In the genomic region with DNA sequence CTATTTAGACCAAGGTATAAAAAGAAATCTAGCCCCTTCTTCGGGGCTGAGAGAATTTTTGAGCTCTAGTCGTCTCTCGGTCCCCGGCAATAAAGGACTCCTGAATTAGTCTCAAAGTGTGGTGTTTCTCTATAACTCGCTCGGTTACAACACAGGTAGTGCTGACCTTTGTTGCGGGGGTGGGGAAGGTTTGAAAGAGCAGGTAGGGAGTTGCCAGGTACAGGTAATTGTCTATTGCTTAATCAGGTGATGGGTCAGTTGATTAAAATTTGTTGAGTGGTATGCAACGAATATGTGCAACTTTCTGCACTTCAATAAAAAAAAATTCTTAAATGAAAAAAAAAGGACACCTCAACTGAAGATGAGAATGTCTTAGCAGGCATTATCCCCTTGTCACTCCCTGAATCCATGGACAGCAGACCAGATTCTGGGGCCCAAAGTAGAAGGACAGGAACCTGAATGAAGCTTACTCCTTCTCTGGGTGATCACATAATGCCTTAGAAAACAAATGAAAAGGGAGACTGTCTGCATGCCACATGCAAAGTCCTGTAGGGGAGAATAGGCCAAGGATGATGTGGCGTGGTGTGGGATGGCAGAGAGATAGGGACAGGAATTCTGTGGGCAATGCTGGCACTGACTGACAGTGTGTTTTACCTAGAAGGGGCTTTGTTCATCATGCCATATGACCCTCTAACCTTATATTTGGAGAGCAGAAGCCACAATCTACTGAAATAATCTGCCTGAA, we compare ENCODE assay signal across 27 cellular contexts.
DNase-seq lines count a peak whose midpoint lies in the region; ATAC-seq, FAIRE-seq and TF ChIP-seq lines count a peak whose summit lies in the region.
"Had no signal": no experiment of that assay in that cellular context is flagged by ENCODE, and none has a peak within 500 bp of the region (broad histone marks: within the 10 kb centered on the region; RNA-seq: fewer than 3 reads in every experiment).

No MANE protein-coding gene starts in this region.

- peaks cover 29% of the 10 kb centered on the region for H3K4me1 Mint-ChIP-seq in Caco-2 (ENCODE audit: low read depth, unreplicated experiment)
- H3K4me1 Mint-ChIP-seq in activated naive CD8-positive, alpha-beta T cell treated with anti-CD3 and anti-CD28 coated beads, Interleukin-2, amount 50 U/mL, for 24 hours = peaks cover 8% of the 10 kb centered on the region
- H3K4me1 Mint-ChIP-seq: CD14-positive monocyte; CD8-positive, alpha-beta memory T cell had no signal

- CTCF ChIA-PET in Caco-2 (lab: Charles Lee) = no interaction called here
- CTCF ChIA-PET in HepG2 (lab: Yijun Ruan, JAX; ENCODE audit: low intra/inter-chr PET ratio, low total read pairs) = no interaction called here

- TF ChIP-seq EP300 in HepG2 (IDR thresholded peaks at IDR 0.05; ENCODE audit: low read depth in 2 of 2, low read length in 2 of 2) (no peak), HepG2 (CRISPR knock-in tag; IDR thresholded peaks at IDR 0.05; ENCODE audit: borderline replicate concordance) (no peak)

- peak overlapping the region; percentile 41 for H3K27ac ChIP-seq in colonic mucosa
- no peak overlapping the region for H3K27ac ChIP-seq in HepG2 (ENCODE audit: extremely low read length, insufficient read depth, low read length)
- H3K27ac ChIP-seq in mucosa of rectum (ENCODE audit: low read depth in 2 of 2, low read length in 2 of 2) = peak overlapping the region; percentile 66 to 72
- H3K27ac ChIP-seq: RWPE1 had no signal

- intact Hi-C loops in Caco-2 (cut with micrococcal nuclease; ENCODE audit: unreplicated experiment) = no loop called here
- intact Hi-C loops in colonic mucosa (cut with DNase I) = no loop called here
- intact Hi-C loops in HepG2 (cut with micrococcal nuclease; ENCODE audit: unreplicated experiment) = no loop called here

- no peak overlapping the region for H2AFZ ChIP-seq in HepG2 (ENCODE audit: low read length)

- no peak for FAIRE-seq in HepG2 (lab: Jason Lieb, UNC)
- FAIRE-seq: G401.6 had no signal

- POLR2A ChIA-PET in Caco-2 (lab: Charles Lee) = no interaction called here
- POLR2A ChIA-PET in HepG2 (lab: Yijun Ruan, JAX) = interaction anchor here (0.6 kb wide), 1 partner anchor 428 kb away, joined by 3 read pairs; no protein-coding TSS in a partner anchor

- TF ChIP-seq RAD21 in HepG2 (CRISPR knock-in tag; IDR thresholded peaks at IDR 0.05) = no peak

- no peaks in the 10 kb centered on the region for H4K20me1 ChIP-seq in HepG2 (ENCODE audit: insufficient read depth, low read length)

- no peaks in the 10 kb centered on the region for H3K27me3 Mint-ChIP-seq in Caco-2 (ENCODE audit: insufficient read depth, unreplicated experiment)
- peaks cover 5% of the 10 kb centered on the region for H3K27me3 Mint-ChIP-seq in activated naive CD8-positive, alpha-beta T cell treated with anti-CD3 and anti-CD28 coated beads, Interleukin-2, amount 50 U/mL, for 24 hours

- in situ Hi-C loops in HepG2 (cut with HindIII; ENCODE audit: extremely low pct_ligation_motif_present, low pct_unique_long_range_greater_than_20kb) = no loop called here

- peaks cover 23% of the 10 kb centered on the region for H3K9me3 Mint-ChIP-seq in Caco-2 (ENCODE audit: unreplicated experiment)
- peaks cover 7% of the 10 kb centered on the region for H3K9me3 Mint-ChIP-seq in activated naive CD8-positive, alpha-beta T cell treated with anti-CD3 and anti-CD28 coated beads, Interleukin-2, amount 50 U/mL, for 24 hours
- H3K9me3 Mint-ChIP-seq in activated naive CD4-positive, alpha-beta T cell treated with anti-CD3 and anti-CD28 coated beads, Interleukin-2, amount 50 U/mL, for 72 hours = peaks cover 7 to 8% of the 10 kb centered on the region in 2 donors

- no TSS peak for BruUV-seq in Caco-2 (replicated peaks; lab: Mats Ljungman, UMichigan)
- BruUV-seq in HepG2 (replicated peaks; lab: Mats Ljungman, UMichigan) = no TSS peak

- H3K9me3 ChIP-seq in Caco-2 (peaks cover 56% of the 10 kb centered on the region), colonic mucosa (peaks cover 7% of the 10 kb centered on the region), HepG2 (ENCODE audit: low read length) (no peaks in the 10 kb centered on the region), mucosa of rectum (ENCODE audit: control insufficient read depth in 2 of 2, low read length in 2 of 2) (peaks cover 6 to 7% of the 10 kb centered on the region in 2 donors)
- H3K9me3 ChIP-seq: BE2C, HAP-1 had no signal

- H3K4me2 ChIP-seq in HepG2 (ENCODE audit: low read depth, low read length) = 0 out of 2 replicates have a peak overlapping the region, but pooled peaks have one; percentile 6

- H3K27ac Mint-ChIP-seq in Caco-2 (ENCODE audit: unreplicated experiment) = peak overlapping the region; percentile 42
- H3K27ac Mint-ChIP-seq in activated naive CD8-positive, alpha-beta T cell treated with anti-CD3 and anti-CD28 coated beads, Interleukin-2, amount 50 U/mL, for 24 hours = no peak overlapping the region
- no peak overlapping the region for H3K27ac Mint-ChIP-seq in activated naive CD4-positive, alpha-beta T cell treated with anti-CD3 and anti-CD28 coated beads, Interleukin-2, amount 50 U/mL, for 72 hours
- H3K27ac Mint-ChIP-seq: CD14-positive monocyte; CD8-positive, alpha-beta memory T cell; HFFc6 had no signal

- H3K4me3 Mint-ChIP-seq in Caco-2 (ENCODE audit: unreplicated experiment) = no peak overlapping the region
- no peak overlapping the region for H3K4me3 Mint-ChIP-seq in activated naive CD8-positive, alpha-beta T cell treated with anti-CD3 and anti-CD28 coated beads, Interleukin-2, amount 50 U/mL, for 24 hours
- H3K4me3 Mint-ChIP-seq: CD14-positive monocyte; CD8-positive, alpha-beta memory T cell; HFFc6 had no signal

- no peak overlapping the region for H3K4me3 ChIP-seq in Caco-2 (ENCODE audit: low read depth, low read length)
- no peak overlapping the region for H3K4me3 ChIP-seq in colonic mucosa
- H3K4me3 ChIP-seq in HepG2 (replicated peaks in 1 of 3; ENCODE audit: insufficient read depth in 1 of 3, low read depth in 2 of 3, low read length in 3 of 3) = no peak overlapping the region
- H3K4me3 ChIP-seq in mucosa of rectum (ENCODE audit: low read length in 2 of 2) = no peak overlapping the region
- H3K4me3 ChIP-seq: HAP-1, MG63 had no signal

- TF ChIP-seq CTCF in Caco-2 (IDR thresholded peaks at IDR 0.05; ENCODE audit: insufficient read depth in 1 of 2, low read depth in 1 of 2, low read length in 1 of 2, severe bottlenecking in 1 of 2, unreplicated experiment in 1 of 2) = no peak
- TF ChIP-seq CTCF in colonic mucosa (IDR thresholded peaks at IDR 0.05) = no peak
- TF ChIP-seq CTCF in HepG2 (CRISPR knock-in tag; IDR thresholded peaks at IDR 0.05) = no peak

- DNase-seq in Caco-2 (no peak), colonic mucosa (peak; percentile 87), HepG2 (ENCODE audit: low spot score) (no peak), DMS 273 (lab: John Stamatoyannopoulos, UW; ENCODE audit: unreplicated experiment) (no peak), DMS79 (lab: John Stamatoyannopoulos, UW) (no peak)
- no peak for DNase-seq in activated naive CD8-positive, alpha-beta T cell treated with anti-CD3 and anti-CD28 coated beads, Interleukin-2, amount 50 U/mL, for 24 hours
- no peak for DNase-seq in activated naive CD4-positive, alpha-beta T cell treated with anti-CD3 and anti-CD28 coated beads, Interleukin-2, amount 50 U/mL, for 72 hours (ENCODE audit: low spot score in 2 of 2)
- DNase-seq: 8988T; ACHN; BE2C; Calu3; CD8-positive, alpha-beta memory T cell; GOT3; HFFc6; IMR-90; KG1; MG63; NCI-H1694; NCI-H2029 treated with DMSO at 0.1 percent for 48 hours; NCI-H446 treated with DMSO at 0.1 percent for 48 hours; NCI-H526; SHP77 treated with DMSO at 0.1 percent for 48 hours had no signal

- H3K9ac ChIP-seq in colonic mucosa (ENCODE audit: low read depth in 2 of 2, low read length in 2 of 2) = peak overlapping the region in 1 of 2 donors; percentile 16
- no peak overlapping the region for H3K9ac ChIP-seq in HepG2 (ENCODE audit: insufficient read depth, low read depth, low read length)
- H3K9ac ChIP-seq in mucosa of rectum (ENCODE audit: low read depth in 1 of 2, low read length in 2 of 2) = no peak overlapping the region

- 6% methylated on average over 9 of the region's 9 CpGs for WGBS in HepG2 (ENCODE audit: low lambda C conversion rate)

- H3K36me3 Mint-ChIP-seq in Caco-2 (ENCODE audit: insufficient read depth, unreplicated experiment) = peaks cover 9% of the 10 kb centered on the region
- H3K36me3 Mint-ChIP-seq in activated naive CD8-positive, alpha-beta T cell treated with anti-CD3 and anti-CD28 coated beads, Interleukin-2, amount 50 U/mL, for 24 hours (ENCODE audit: low read depth) = no peaks in the 10 kb centered on the region
- peaks cover 18 to 25% of the 10 kb centered on the region in 2 donors for H3K36me3 Mint-ChIP-seq in activated naive CD4-positive, alpha-beta T cell treated with anti-CD3 and anti-CD28 coated beads, Interleukin-2, amount 50 U/mL, for 72 hours
- H3K36me3 Mint-ChIP-seq: CD14-positive monocyte had no signal

- no peaks in the 10 kb centered on the region for H3K27me3 ChIP-seq in Caco-2 (replicated peaks; ENCODE audit: control insufficient read depth, insufficient read depth, low read length)
- H3K27me3 ChIP-seq in colonic mucosa = no peaks in the 10 kb centered on the region
- H3K27me3 ChIP-seq in HepG2 (ENCODE audit: control insufficient read depth in 1 of 2, insufficient read depth in 2 of 2, low read length in 2 of 2) = peaks cover 0 to 6% of the 10 kb centered on the region in 2 experiments; a peak in 1 of 5 replicates
- H3K27me3 ChIP-seq in mucosa of rectum (ENCODE audit: control insufficient read depth in 2 of 2, insufficient read depth in 2 of 2, low read length in 2 of 2) = no peaks in the 10 kb centered on the region
- H3K27me3 ChIP-seq: MG63 had no signal

- no peak for TF ChIP-seq POLR2A in HepG2 (IDR thresholded peaks at IDR 0.05; ENCODE audit: insufficient read depth in 1 of 2, low read depth in 2 of 2, low read length in 2 of 2)

- no peaks in the 10 kb centered on the region; the same call in 1 of the 2 replicates for H3K36me3 ChIP-seq in Caco-2 (ENCODE audit: control insufficient read depth, insufficient read depth, low read length)
- H3K36me3 ChIP-seq in colonic mucosa = no peaks in the 10 kb centered on the region
- no peaks in the 10 kb centered on the region for H3K36me3 ChIP-seq in HepG2 (replicated peaks in 1 of 2; ENCODE audit: control insufficient read depth in 1 of 2, insufficient read depth in 2 of 2, low read length in 2 of 2)
- H3K36me3 ChIP-seq in mucosa of rectum (ENCODE audit: control insufficient read depth in 2 of 2, insufficient read depth in 2 of 2, low read length in 2 of 2) = no peaks in the 10 kb centered on the region
- H3K36me3 ChIP-seq: BE2C, HAP-1, MG63 had no signal

- ATAC-seq in HepG2 = peak; percentile 49; the same call in 2 of the 3 replicates
- ATAC-seq in activated naive CD8-positive, alpha-beta T cell treated with anti-CD3 and anti-CD28 coated beads, Interleukin-2, amount 50 U/mL, for 24 hours = no peak
- ATAC-seq in activated naive CD4-positive, alpha-beta T cell treated with anti-CD3 and anti-CD28 coated beads, Interleukin-2, amount 50 U/mL, for 72 hours = no peak

- H3K4me1 ChIP-seq in Caco-2 = peaks cover 39% of the 10 kb centered on the region
- H3K4me1 ChIP-seq in colonic mucosa = no peaks in the 10 kb centered on the region
- peaks cover 53% of the 10 kb centered on the region for H3K4me1 ChIP-seq in HepG2 (ENCODE audit: insufficient read depth, low read length)
- H3K4me1 ChIP-seq in mucosa of rectum (ENCODE audit: control insufficient read depth in 2 of 2, insufficient read depth in 2 of 2, low read length in 2 of 2) = peaks cover 13 to 35% of the 10 kb centered on the region in 2 donors
- H3K4me1 ChIP-seq: BE2C had no signal

- H3K79me2 ChIP-seq in HepG2 (ENCODE audit: insufficient read depth, low read length) = no peaks in the 10 kb centered on the region
